Comparison of ENCODE assay signal across 1 cellular context in the genomic region with DNA sequence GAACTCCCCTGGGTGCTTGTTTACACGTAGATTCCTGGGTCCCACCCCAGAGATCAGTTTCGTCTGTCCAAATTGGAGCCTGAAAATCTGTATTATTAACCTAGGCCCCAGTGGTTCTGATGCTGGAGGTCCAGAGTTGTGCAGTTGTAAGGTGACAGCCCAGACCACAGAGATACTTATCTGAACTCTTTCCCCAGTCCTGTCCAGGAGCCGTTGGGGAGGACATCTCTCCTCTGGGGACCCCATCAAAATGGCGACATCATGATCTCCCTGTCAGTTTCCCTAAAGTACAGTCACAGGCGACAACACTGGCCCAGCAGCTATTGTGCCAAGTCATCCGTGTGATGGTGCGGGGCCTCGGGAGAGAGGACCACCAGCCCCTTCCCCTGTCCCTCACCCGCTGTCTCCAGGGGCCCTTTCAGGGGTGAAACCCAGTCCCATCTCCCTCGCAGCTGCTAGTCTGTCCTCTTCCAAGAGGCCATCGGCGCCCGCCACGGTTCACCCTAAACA.
TF ChIP-seq lines count a peak whose summit lies in the region.

No MANE protein-coding gene starts in this region.

TF ChIP-seq in GM12878, 131 proteins besides CTCF, POLR2A, EP300 and RAD21:
- TF ChIP-seq HDGF (IDR thresholded peaks at IDR 0.05) (no peak), PML (IDR thresholded peaks at IDR 0.05; ENCODE audit: low read length) (no peak), CHD2 (IDR thresholded peaks at IDR 0.05; ENCODE audit: borderline replicate concordance, low read depth, low read length) (no peak), ATF7 (IDR thresholded peaks at IDR 0.05; ENCODE audit: low read depth) (no peak), ETV6 (conservative IDR thresholded peaks at IDR 0.05 in 1 of 2, IDR thresholded peaks at IDR 0.05 in 1 of 2; ENCODE audit: borderline replicate concordance in 1 of 2, low read depth in 1 of 2) (no peak), SIN3A (IDR thresholded peaks at IDR 0.05; ENCODE audit: low read depth, low read length) (no peak), BHLHE40 (IDR thresholded peaks at IDR 0.05; ENCODE audit: borderline replicate concordance in 1 of 2, low read depth in 2 of 2, low read length in 1 of 2) (no peak), NFYA (IDR thresholded peaks at IDR 0.05; ENCODE audit: borderline replicate concordance, low read depth, low read length) (no peak), SIX5 (IDR thresholded peaks at IDR 0.05; ENCODE audit: low read depth, low read length, severe bottlenecking) (no peak), NR2C2 (IDR thresholded peaks at IDR 0.05; ENCODE audit: borderline replicate concordance, control insufficient read depth, insufficient read length, low read depth) (no peak), SMAD1 (IDR thresholded peaks at IDR 0.05; ENCODE audit: low read depth, partially characterized antibody) (no peak)
- TF ChIP-seq, protein P1, sequence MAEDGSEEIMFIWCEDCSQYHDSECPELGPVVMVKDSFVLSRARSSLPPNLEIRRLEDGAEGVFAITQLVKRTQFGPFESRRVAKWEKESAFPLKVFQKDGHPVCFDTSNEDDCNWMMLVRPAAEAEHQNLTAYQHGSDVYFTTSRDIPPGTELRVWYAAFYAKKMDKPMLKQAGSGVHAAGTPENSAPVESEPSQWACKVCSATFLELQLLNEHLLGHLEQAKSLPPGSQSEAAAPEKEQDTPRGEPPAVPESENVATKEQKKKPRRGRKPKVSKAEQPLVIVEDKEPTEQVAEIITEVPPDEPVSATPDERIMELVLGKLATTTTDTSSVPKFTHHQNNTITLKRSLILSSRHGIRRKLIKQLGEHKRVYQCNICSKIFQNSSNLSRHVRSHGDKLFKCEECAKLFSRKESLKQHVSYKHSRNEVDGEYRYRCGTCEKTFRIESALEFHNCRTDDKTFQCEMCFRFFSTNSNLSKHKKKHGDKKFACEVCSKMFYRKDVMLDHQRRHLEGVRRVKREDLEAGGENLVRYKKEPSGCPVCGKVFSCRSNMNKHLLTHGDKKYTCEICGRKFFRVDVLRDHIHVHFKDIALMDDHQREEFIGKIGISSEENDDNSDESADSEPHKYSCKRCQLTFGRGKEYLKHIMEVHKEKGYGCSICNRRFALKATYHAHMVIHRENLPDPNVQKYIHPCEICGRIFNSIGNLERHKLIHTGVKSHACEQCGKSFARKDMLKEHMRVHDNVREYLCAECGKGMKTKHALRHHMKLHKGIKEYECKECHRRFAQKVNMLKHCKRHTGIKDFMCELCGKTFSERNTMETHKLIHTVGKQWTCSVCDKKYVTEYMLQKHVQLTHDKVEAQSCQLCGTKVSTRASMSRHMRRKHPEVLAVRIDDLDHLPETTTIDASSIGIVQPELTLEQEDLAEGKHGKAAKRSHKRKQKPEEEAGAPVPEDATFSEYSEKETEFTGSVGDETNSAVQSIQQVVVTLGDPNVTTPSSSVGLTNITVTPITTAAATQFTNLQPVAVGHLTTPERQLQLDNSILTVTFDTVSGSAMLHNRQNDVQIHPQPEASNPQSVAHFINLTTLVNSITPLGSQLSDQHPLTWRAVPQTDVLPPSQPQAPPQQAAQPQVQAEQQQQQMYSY (CRISPR knock-in tag; IDR thresholded peaks at IDR 0.05), result no peak
- TF ChIP-seq, protein P2, sequence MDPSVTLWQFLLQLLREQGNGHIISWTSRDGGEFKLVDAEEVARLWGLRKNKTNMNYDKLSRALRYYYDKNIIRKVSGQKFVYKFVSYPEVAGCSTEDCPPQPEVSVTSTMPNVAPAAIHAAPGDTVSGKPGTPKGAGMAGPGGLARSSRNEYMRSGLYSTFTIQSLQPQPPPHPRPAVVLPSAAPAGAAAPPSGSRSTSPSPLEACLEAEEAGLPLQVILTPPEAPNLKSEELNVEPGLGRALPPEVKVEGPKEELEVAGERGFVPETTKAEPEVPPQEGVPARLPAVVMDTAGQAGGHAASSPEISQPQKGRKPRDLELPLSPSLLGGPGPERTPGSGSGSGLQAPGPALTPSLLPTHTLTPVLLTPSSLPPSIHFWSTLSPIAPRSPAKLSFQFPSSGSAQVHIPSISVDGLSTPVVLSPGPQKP (IDR thresholded peaks at IDR 0.05; ENCODE audit: low read depth, low read length), result no peak
